In genomic region chr17:82292251-82293154, GRCh38 we compare ENCODE assay signal across 8 cellular contexts. TPM values are rescaled to one million over a fixed set of nuclear protein-coding genes. Genes with fewer than 3 reads are reported as not detected.
DNase-seq lines count a peak whose midpoint lies in the region; ATAC-seq, FAIRE-seq and TF ChIP-seq lines count a peak whose summit lies in the region.

No MANE protein-coding gene starts in this region.

- no peak for TF ChIP-seq EP300 in transverse colon (IDR thresholded peaks at IDR 0.05; ENCODE audit: low read depth)

- peak; percentile 99 for DNase-seq in GM12891 (ENCODE audit: insufficient read length, low spot score)
- peak; percentile 91 for DNase-seq in NCI-H1417 treated with DMSO at 0.1 percent for 48 hours (lab: John Stamatoyannopoulos, UW)
- peak; percentile 95 to 99 for DNase-seq in SW 1271 (lab: John Stamatoyannopoulos, UW)
- DNase-seq in heart left ventricle, result peak; percentile 97 to 99 (median 97)
- DNase-seq in trophoblast cell, result peak; percentile 98
- peak; percentile 97 for DNase-seq in transverse colon

- ATAC-seq in HG02798 (IDR thresholded peaks at IDR 0.05; ENCODE audit: poor library complexity, unreplicated experiment) (peak; percentile 97), heart left ventricle (peak; percentile 94 to 97 (median 95))

- H3K27me3 ChIP-seq in heart left ventricle (no peaks in the 10 kb centered on the region), trophoblast cell (ENCODE audit: insufficient read depth, low read length) (no peaks in the 10 kb centered on the region), transverse colon (no peaks in the 10 kb centered on the region)

- peak overlapping the region; percentile 90 for H4K8ac ChIP-seq in trophoblast cell (ENCODE audit: low read depth, low read length)

- H3K27ac ChIP-seq in adipose tissue (ENCODE audit: low read depth, low read length) (peak overlapping the region; percentile 95), heart left ventricle (peak overlapping the region; percentile 91 to 99 (median 95)), trophoblast cell (ENCODE audit: low read depth, low read length) (peak overlapping the region; percentile 81), transverse colon (peak overlapping the region; percentile 95 to 99 (median 98))

- peak overlapping the region; percentile 97 for H4K91ac ChIP-seq in trophoblast cell (ENCODE audit: low read depth, low read length)

- H3K4me2 ChIP-seq in trophoblast cell (ENCODE audit: low read length), result peak overlapping the region; percentile 98

- in situ Hi-C loops in transverse colon (cut with MboI; ENCODE audit: low pct_ligation_motif_present in 1 of 4, low pct_unique_long_range_greater_than_20kb in 1 of 4, low sequenced_read_pairs in 3 of 4), result no loop called here

- H2AFZ ChIP-seq in trophoblast cell (ENCODE audit: insufficient read depth, low read length, poor library complexity), result peak overlapping the region; percentile 77

- H3K9ac ChIP-seq in trophoblast cell (ENCODE audit: low read length), result peak overlapping the region; percentile 97

- peak; percentile 95 for FAIRE-seq in GM12891 (lab: Jason Lieb, UNC)

- H3K18ac ChIP-seq in trophoblast cell (ENCODE audit: low read length), result peak overlapping the region; percentile 93

- 3 to 4% (median 4%) methylated on average over 81 to 86 of the region's 86 CpGs for WGBS in adipose tissue, 3 donors
- WGBS in heart left ventricle, 4 donors, result 4 to 6% (median 4%) methylated on average over 53 to 86 of the region's 86 CpGs
- no CpG with 5 or more reads among the region's 86 CpGs for WGBS in trophoblast cell (ENCODE audit: extremely low coverage, insufficient coverage, insufficient read length)
- 3 to 40% methylated on average over 3 to 78 of the region's 86 CpGs for WGBS in transverse colon (ENCODE audit: low coverage in 1 of 2), 2 donors

- peaks cover 3% of the 10 kb centered on the region for H3K79me2 ChIP-seq in trophoblast cell (ENCODE audit: control insufficient read depth, insufficient read depth, low read length, poor library complexity)

- peak overlapping the region; percentile 76 for H4K12ac ChIP-seq in trophoblast cell (ENCODE audit: low read depth, low read length)

- intact Hi-C loops in heart left ventricle (cut with DNase I), result loop anchor here in 5 of 10 donors (1.0 to 10.0 kb wide), 5 partner anchors 19 to 60 kb away; partner anchors contain the start of gene CSNK1D (in 1 of the 5)
- intact Hi-C loops in transverse colon (cut with DNase I; ENCODE audit: low total_unique reads), result no loop called here

- TF ChIP-seq POLR2A in GM12891 (IDR thresholded peaks at IDR 0.05; ENCODE audit: low read depth, low read length) (peak; percentile 90), heart left ventricle (IDR thresholded peaks at IDR 0.05) (peak; percentile 90 to 97), transverse colon (IDR thresholded peaks at IDR 0.05) (peak; percentile 97)

- peak overlapping the region; percentile 59 for H2BK5ac ChIP-seq in trophoblast cell (ENCODE audit: low read depth, low read length, poor library complexity)

- no peak overlapping the region for H2AK5ac ChIP-seq in trophoblast cell (ENCODE audit: low read length)

- no peak overlapping the region for H3K23ac ChIP-seq in trophoblast cell (ENCODE audit: low read length)

- TF ChIP-seq CTCF in heart left ventricle (IDR thresholded peaks at IDR 0.05) (no peak), transverse colon (IDR thresholded peaks at IDR 0.05) (no peak)

- H3K9me3 ChIP-seq in heart left ventricle (no peaks in the 10 kb centered on the region), trophoblast cell (ENCODE audit: insufficient read depth, low read depth, low read length) (no peaks in the 10 kb centered on the region), transverse colon (no peaks in the 10 kb centered on the region)

- H3K4me3 ChIP-seq in heart left ventricle, result peak overlapping the region; percentile 68 to 98 (median 76)
- H3K4me3 ChIP-seq in trophoblast cell (ENCODE audit: low read depth, low read length), result peak overlapping the region; percentile 95
- peak overlapping the region; percentile 69 to 91 (median 78) for H3K4me3 ChIP-seq in transverse colon

- H3K79me1 ChIP-seq in trophoblast cell (ENCODE audit: low read length), result peaks cover 7% of the 10 kb centered on the region

- H3K4me1 ChIP-seq in heart left ventricle (peaks cover 7 to 55% (median 34%) of the 10 kb centered on the region in 12 donors), trophoblast cell (ENCODE audit: control insufficient read depth in 1 of 2, insufficient read depth in 2 of 2, low read length in 2 of 2) (peaks cover 0 to 3% of the 10 kb centered on the region in 2 experiments), transverse colon (peaks cover 35 to 63% (median 54%) of the 10 kb centered on the region in 4 donors)

- H3K4ac ChIP-seq in trophoblast cell (ENCODE audit: low read depth, low read length), result peak overlapping the region; percentile 73

- no peak overlapping the region for H2BK12ac ChIP-seq in trophoblast cell (ENCODE audit: low read length)

- H2BK120ac ChIP-seq in trophoblast cell (ENCODE audit: insufficient read depth, low read length, poor library complexity), result peak overlapping the region; percentile 78

- no peaks in the 10 kb centered on the region for H3K36me3 ChIP-seq in heart left ventricle
- H3K36me3 ChIP-seq in trophoblast cell (ENCODE audit: control insufficient read depth in 1 of 2, insufficient read depth in 2 of 2, low read length in 2 of 2), result no peaks in the 10 kb centered on the region
- H3K36me3 ChIP-seq in transverse colon, result no peaks in the 10 kb centered on the region

- peak overlapping the region; percentile 76 for H3K14ac ChIP-seq in trophoblast cell (ENCODE audit: low read length)

TF ChIP-seq in GM12891, 5 proteins besides CTCF, POLR2A, EP300 and RAD21:
- TF ChIP-seq POLR2AphosphoS5 (IDR thresholded peaks at IDR 0.05; ENCODE audit: low read depth, low read length), result peak; percentile 89
- no peak for TF ChIP-seq SPI1 (IDR thresholded peaks at IDR 0.05; ENCODE audit: low read depth, low read length)
- TF ChIP-seq TAF1 (IDR thresholded peaks at IDR 0.05; ENCODE audit: low read depth, low read length), result peak; percentile 68; the same call in 1 of the 2 replicates
- peak; percentile 16 for TF ChIP-seq PAX5 (IDR thresholded peaks at IDR 0.05; ENCODE audit: insufficient read depth, low read length, severe bottlenecking)
- no peak for TF ChIP-seq POU2F2 (IDR thresholded peaks at IDR 0.05; ENCODE audit: low read depth, low read length)

RNA-seq across cellular contexts. Expression of gene CSNK1D, which starts 19.0 kb away (rescaled TPM):
- 60.6 TPM for polyA plus RNA-seq in GM12891 (2012; ENCODE audit: low read depth, missing spikeins)
- polyA plus RNA-seq in adipose tissue (100 to 1,000 TPM in 1 of 3 donors, 10 to 100 TPM in 2; 69.1 to 113 (median 90.8) TPM), heart left ventricle (10 to 100 TPM; 47.5 to 88.1 TPM)
- total RNA-seq in heart left ventricle (10 to 100 TPM; 38.4 to 83.9 (median 66.1) TPM), transverse colon (100 to 1,000 TPM in 2 of 4 donors, 10 to 100 TPM in 2; 86.0 to 230 (median 148) TPM)
- 106 and 112 TPM in 2 replicates for polyA plus RNA-seq in trophoblast cell (2013)

RNA-seq across cellular contexts. Expression of gene CD7, which starts 24.9 kb away (rescaled TPM):
- 0.18 TPM for polyA plus RNA-seq in GM12891 (2012; ENCODE audit: low read depth, missing spikeins)
- polyA plus RNA-seq in adipose tissue (1 to 10 TPM; 1.6 to 4.7 (median 1.6) TPM), heart left ventricle (under 1 TPM; 0.23 to 0.53 TPM)
- total RNA-seq in heart left ventricle (1 to 10 TPM in 2 of 9 donors, under 1 TPM in 5, not detected in 2; 0.21 to 8.6 (median 0.42) TPM), transverse colon (1 to 10 TPM; 6.1 to 9.7 (median 7.4) TPM)
- 0.18 and 0.22 TPM in 2 replicates for polyA plus RNA-seq in trophoblast cell (2013)

RNA-seq across cellular contexts. Expression of gene SECTM1, which starts 41.1 kb away (rescaled TPM):
- 0.27 TPM for polyA plus RNA-seq in GM12891 (2012; ENCODE audit: low read depth, missing spikeins)
- polyA plus RNA-seq in adipose tissue (10 to 100 TPM in 2 of 3 donors, 1 to 10 TPM in 1; 3.8 to 24.1 (median 16.4) TPM), heart left ventricle (1 to 10 TPM; 2.3 to 3.4 TPM)
- total RNA-seq in heart left ventricle (10 to 100 TPM in 2 of 9 donors, 1 to 10 TPM in 7; 2.3 to 41.6 (median 3.5) TPM), transverse colon (100 to 1,000 TPM in 2 of 4 donors, 10 to 100 TPM in 1, 1 to 10 TPM in 1; 5.8 to 127 (median 107) TPM)
- polyA plus RNA-seq in trophoblast cell (2013), result 2.4 and 2.6 TPM in 2 replicates

Comparison
In these comparisons a context has a peak if more than half of its experiments do, and no peak if none do; other contexts are left out.
1. Peak in every context shown above with its lines: DNase-seq, ATAC-seq, H3K4me3 ChIP-seq and H3K27ac ChIP-seq.